Comparison of ENCODE assay signal across 1 cellular context in the genomic region with DNA sequence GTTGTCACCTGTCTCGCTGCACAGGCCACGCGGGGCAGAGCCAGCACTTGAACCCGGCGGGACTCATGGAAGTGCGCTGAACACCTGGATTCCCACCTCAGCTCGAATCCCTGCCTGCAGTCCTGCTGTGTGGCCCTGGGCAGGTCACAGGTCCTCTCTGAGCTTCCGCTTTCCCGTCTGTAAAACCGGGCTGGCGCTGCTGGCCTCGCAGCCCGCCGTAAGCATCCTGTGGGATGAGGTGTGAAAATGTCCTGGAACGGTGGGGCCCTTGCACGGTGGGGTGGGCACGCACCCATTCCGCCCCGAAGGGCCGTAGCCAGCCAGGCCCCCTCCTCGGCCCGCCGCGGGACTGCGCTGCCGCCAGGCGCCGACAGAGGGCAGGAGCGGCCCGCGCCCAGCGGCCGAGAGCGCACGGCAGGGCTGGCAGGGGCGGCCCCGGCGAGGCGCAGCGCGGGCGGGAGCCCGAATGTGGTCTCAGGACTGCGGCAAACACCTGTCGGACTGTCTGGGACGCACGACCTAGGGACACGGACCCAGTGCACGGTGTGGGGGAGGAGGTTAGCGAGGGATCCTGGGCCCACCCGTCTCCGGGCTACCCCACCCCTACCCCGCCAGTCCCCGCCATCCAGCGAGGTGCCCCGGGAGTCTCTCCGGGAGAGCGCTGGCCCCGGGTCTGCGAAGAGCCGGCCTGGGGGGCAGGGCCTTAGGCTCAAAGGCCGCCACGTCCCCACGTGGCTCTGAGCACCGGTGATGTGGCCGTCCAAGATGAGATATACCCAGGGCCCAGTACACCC.
TF ChIP-seq lines count a peak whose summit lies in the region.

No MANE protein-coding gene starts in this region.

TF ChIP-seq in GM23338, 12 proteins besides CTCF, POLR2A, EP300 and RAD21 (continued from another document):
- TF ChIP-seq, protein P1, sequence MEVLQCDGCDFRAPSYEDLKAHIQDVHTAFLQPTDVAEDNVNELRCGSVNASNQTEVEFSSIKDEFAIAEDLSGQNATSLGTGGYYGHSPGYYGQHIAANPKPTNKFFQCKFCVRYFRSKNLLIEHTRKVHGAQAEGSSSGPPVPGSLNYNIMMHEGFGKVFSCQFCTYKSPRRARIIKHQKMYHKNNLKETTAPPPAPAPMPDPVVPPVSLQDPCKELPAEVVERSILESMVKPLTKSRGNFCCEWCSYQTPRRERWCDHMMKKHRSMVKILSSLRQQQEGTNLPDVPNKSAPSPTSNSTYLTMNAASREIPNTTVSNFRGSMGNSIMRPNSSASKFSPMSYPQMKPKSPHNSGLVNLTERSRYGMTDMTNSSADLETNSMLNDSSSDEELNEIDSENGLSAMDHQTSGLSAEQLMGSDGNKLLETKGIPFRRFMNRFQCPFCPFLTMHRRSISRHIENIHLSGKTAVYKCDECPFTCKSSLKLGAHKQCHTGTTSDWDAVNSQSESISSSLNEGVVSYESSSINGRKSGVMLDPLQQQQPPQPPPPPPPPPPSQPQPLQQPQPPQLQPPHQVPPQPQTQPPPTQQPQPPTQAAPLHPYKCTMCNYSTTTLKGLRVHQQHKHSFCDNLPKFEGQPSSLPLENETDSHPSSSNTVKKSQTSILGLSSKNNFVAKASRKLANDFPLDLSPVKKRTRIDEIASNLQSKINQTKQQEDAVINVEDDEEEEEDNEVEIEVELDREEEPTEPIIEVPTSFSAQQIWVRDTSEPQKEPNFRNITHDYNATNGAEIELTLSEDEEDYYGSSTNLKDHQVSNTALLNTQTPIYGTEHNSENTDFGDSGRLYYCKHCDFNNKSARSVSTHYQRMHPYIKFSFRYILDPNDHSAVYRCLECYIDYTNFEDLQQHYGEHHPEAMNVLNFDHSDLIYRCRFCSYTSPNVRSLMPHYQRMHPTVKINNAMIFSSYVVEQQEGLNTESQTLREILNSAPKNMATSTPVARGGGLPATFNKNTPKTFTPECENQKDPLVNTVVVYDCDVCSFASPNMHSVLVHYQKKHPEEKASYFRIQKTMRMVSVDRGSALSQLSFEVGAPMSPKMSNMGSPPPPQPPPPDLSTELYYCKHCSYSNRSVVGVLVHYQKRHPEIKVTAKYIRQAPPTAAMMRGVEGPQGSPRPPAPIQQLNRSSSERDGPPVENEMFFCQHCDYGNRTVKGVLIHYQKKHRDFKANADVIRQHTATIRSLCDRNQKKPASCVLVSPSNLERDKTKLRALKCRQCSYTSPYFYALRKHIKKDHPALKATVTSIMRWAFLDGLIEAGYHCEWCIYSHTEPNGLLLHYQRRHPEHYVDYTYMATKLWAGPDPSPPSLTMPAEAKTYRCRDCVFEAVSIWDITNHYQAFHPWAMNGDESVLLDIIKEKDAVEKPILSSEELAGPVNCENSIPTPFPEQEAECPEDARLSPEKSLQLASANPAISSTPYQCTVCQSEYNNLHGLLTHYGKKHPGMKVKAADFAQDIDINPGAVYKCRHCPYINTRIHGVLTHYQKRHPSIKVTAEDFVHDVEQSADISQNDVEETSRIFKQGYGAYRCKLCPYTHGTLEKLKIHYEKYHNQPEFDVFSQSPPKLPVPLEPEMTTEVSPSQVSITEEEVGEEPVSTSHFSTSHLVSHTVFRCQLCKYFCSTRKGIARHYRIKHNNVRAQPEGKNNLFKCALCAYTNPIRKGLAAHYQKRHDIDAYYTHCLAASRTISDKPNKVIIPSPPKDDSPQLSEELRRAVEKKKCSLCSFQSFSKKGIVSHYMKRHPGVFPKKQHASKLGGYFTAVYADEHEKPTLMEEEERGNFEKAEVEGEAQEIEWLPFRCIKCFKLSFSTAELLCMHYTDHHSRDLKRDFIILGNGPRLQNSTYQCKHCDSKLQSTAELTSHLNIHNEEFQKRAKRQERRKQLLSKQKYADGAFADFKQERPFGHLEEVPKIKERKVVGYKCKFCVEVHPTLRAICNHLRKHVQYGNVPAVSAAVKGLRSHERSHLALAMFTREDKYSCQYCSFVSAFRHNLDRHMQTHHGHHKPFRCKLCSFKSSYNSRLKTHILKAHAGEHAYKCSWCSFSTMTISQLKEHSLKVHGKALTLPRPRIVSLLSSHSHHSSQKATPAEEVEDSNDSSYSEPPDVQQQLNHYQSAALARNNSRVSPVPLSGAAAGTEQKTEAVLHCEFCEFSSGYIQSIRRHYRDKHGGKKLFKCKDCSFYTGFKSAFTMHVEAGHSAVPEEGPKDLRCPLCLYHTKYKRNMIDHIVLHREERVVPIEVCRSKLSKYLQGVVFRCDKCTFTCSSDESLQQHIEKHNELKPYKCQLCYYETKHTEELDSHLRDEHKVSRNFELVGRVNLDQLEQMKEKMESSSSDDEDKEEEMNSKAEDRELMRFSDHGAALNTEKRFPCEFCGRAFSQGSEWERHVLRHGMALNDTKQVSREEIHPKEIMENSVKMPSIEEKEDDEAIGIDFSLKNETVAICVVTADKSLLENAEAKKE (CRISPR knock-in tag; IDR thresholded peaks at IDR 0.05): no peak
- TF ChIP-seq POLR2AphosphoS5 (IDR thresholded peaks at IDR 0.05; ENCODE audit: low read depth): no peak
